Comparison of ENCODE assay signal across 2 cellular contexts in genomic region chr3:150847433-150847832, GRCh38.
TF ChIP-seq lines count a peak whose summit lies in the region.

No MANE protein-coding gene starts in this region.

TF ChIP-seq in A549, 52 proteins besides CTCF, POLR2A, EP300 and RAD21:
- TF ChIP-seq MAFK (IDR thresholded peaks at IDR 0.05; ENCODE audit: partially characterized antibody) (peak; percentile 99), CHD2 (IDR thresholded peaks at IDR 0.05; ENCODE audit: low read length, partially characterized antibody) (no peak)

TF ChIP-seq in K562, 482 proteins besides CTCF, POLR2A, EP300 and RAD21:
- TF ChIP-seq C11orf30 (IDR thresholded peaks at IDR 0.05; ENCODE audit: low read depth) = peak; percentile 91
- TF ChIP-seq NUFIP1 (IDR thresholded peaks at IDR 0.05; ENCODE audit: partially characterized antibody) = no peak
- no peak for TF ChIP-seq ATF7 (IDR thresholded peaks at IDR 0.05)
- TF ChIP-seq MAFF (IDR thresholded peaks at IDR 0.05; ENCODE audit: low read length) = peak; percentile 100
- TF ChIP-seq MAFG (tag; conservative IDR thresholded peaks at IDR 0.05) = peak; percentile 92
- peak; percentile 96 for TF ChIP-seq ZNF316 (IDR thresholded peaks at IDR 0.05)
- peak; percentile 100 for TF ChIP-seq MAFK (IDR thresholded peaks at IDR 0.05; ENCODE audit: low read length)
- no peak for TF ChIP-seq NR4A1 (CRISPR knock-in tag; IDR thresholded peaks at IDR 0.05)
- no peak for TF ChIP-seq NR4A1 (tag; IDR thresholded peaks at IDR 0.05)
